9 cellular contexts compared by ENCODE assay signal in the genomic region with DNA sequence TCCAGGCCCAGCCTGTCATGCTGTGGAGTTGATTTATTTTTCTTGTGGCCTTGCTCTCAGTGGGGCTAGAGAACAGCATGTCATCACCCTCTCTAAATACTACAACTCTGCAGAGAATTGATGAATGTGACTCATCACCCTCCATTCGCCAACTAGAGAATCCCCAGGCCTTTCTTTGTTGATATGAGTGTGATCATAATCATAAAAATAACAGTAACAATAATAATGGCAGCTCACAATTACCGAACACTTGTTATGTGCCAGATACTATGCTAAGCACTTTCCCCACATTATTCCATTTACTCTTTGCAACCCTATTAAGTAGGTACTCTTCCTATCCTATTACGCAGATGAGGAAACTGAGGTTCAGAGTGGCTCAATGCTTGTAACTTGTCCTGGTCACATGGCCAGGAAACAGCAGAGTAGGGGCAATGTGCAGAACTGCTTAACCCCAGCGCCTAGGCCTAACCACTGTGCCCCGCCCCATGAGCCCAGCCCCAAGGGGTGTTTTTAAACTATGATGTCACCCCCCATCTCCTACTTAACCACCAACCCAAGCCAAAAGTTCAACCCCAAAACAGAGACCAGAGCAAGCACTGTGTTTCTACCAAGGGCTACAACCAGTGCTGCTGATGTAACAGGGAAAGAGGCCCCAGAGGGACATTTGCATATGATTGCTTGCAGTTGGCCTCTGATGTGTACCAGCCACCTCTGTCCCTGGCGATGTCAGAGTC.
DNase-seq lines count a peak whose midpoint lies in the region; ATAC-seq, FAIRE-seq and TF ChIP-seq lines count a peak whose summit lies in the region.
"Had no signal": no experiment of that assay in that cellular context is flagged by ENCODE, and none has a peak within 500 bp of the region (broad histone marks: within the 10 kb centered on the region; RNA-seq: fewer than 3 reads in every experiment).

No MANE protein-coding gene starts in this region.

- H3K4me1 Mint-ChIP-seq in astrocyte (ENCODE audit: low read depth, unreplicated experiment), result peaks cover 20% of the 10 kb centered on the region

- no peak overlapping the region for H2AFZ ChIP-seq in astrocyte (ENCODE audit: low read depth, low read length)

- peaks cover 33% of the 10 kb centered on the region for H3K27me3 Mint-ChIP-seq in astrocyte (ENCODE audit: low read depth, unreplicated experiment)

- TF ChIP-seq CTCF in astrocyte (IDR thresholded peaks at IDR 0.05; ENCODE audit: insufficient read depth, low read depth, low read length), result no peak

- no peak overlapping the region for H3K27ac ChIP-seq in astrocyte (ENCODE audit: low read depth, low read length)
- H3K27ac ChIP-seq: C4-2B had no signal

- peaks cover 13% of the 10 kb centered on the region for H4K20me1 ChIP-seq in astrocyte (ENCODE audit: insufficient read depth, low read length)

- no peak overlapping the region for H3K4me3 ChIP-seq in astrocyte (ENCODE audit: insufficient read depth, low read depth, low read length)

- H3K36me3 Mint-ChIP-seq in astrocyte (ENCODE audit: low read depth, unreplicated experiment), result no peaks in the 10 kb centered on the region

- ATAC-seq in HG03060 (IDR thresholded peaks at IDR 0.05; ENCODE audit: low read depth, unreplicated experiment) (peak; percentile 51), HG02588 (IDR thresholded peaks at IDR 0.05; ENCODE audit: unreplicated experiment) (no peak)

- H3K36me3 ChIP-seq in astrocyte (ENCODE audit: insufficient read depth, low read length), result no peaks in the 10 kb centered on the region

- no peaks in the 10 kb centered on the region for H3K79me2 ChIP-seq in astrocyte (ENCODE audit: insufficient read depth, low read length)

- peaks cover 18% of the 10 kb centered on the region for H3K4me1 ChIP-seq in astrocyte (ENCODE audit: insufficient read depth, low read length)

- H3K9ac ChIP-seq in astrocyte (ENCODE audit: low read length), result no peak overlapping the region

- H3K27me3 ChIP-seq in astrocyte (ENCODE audit: insufficient read depth, low read length), result peaks cover 60% of the 10 kb centered on the region

- no peak overlapping the region for H3K4me3 Mint-ChIP-seq in astrocyte (ENCODE audit: unreplicated experiment)

- H3K9me3 Mint-ChIP-seq in astrocyte (ENCODE audit: unreplicated experiment), result no peaks in the 10 kb centered on the region

- H3K27ac Mint-ChIP-seq in astrocyte (ENCODE audit: unreplicated experiment), result peak overlapping the region; percentile 58

- no peak for FAIRE-seq in astrocyte (lab: Jason Lieb, UNC)

- peak overlapping the region; percentile 37 for H3K4me2 ChIP-seq in astrocyte (ENCODE audit: low read length)

- DNase-seq in A172 (ENCODE audit: low spot score), result peak; percentile 73
- peak; percentile 69 for DNase-seq in astrocyte (ENCODE audit: low read depth)
- peak; percentile 40 for DNase-seq in kidney tubule cell (ENCODE audit: low spot score)
- no peak for DNase-seq in NOMO-1 treated with dmso at 0.1 percent for 144 hours (lab: John Stamatoyannopoulos, UW; ENCODE audit: unreplicated experiment)
- no peak for DNase-seq in NCI-H2227 treated with DMSO at 0.1 percent for 48 hours (lab: John Stamatoyannopoulos, UW)
- DNase-seq in NCI-H524 treated with DMSO at 0.1 percent for 48 hours (lab: John Stamatoyannopoulos, UW), result no peak

- no peaks in the 10 kb centered on the region for H3K9me3 ChIP-seq in astrocyte (ENCODE audit: insufficient read depth, low read depth, low read length)

Comparison
In these comparisons a context has a peak if more than half of its experiments do, and no peak if none do; other contexts are left out.
1. DNase-seq: peak in A172 (single experiment), astrocyte (single experiment) and kidney tubule cell (single experiment); none in NOMO-1 treated with dmso at 0.1 percent for 144 hours (single experiment), NCI-H2227 treated with DMSO at 0.1 percent for 48 hours (single experiment) and NCI-H524 treated with DMSO at 0.1 percent for 48 hours (single experiment).